In genomic region chr19:12052057-12052570, GRCh38 we compare ENCODE assay signal across 8 cellular contexts. TPM values are rescaled to one million over a fixed set of nuclear protein-coding genes. Genes with fewer than 3 reads are reported as not detected.
A peak's percentile ranks its signal among the peaks of the same experiment; 100 is the strongest.
DNase-seq lines count a peak whose midpoint lies in the region; ATAC-seq, FAIRE-seq and TF ChIP-seq lines count a peak whose summit lies in the region.

No MANE protein-coding gene starts in this region.

- FAIRE-seq in bronchial epithelial cell (lab: Jason Lieb, UNC), result no peak
- FAIRE-seq in urothelium cell line (lab: Jason Lieb, UNC), result no peak

- ATAC-seq in naive B cell (ENCODE audit: low read depth in 2 of 2) (peak; percentile 52), GM19023 (IDR thresholded peaks at IDR 0.05; ENCODE audit: unreplicated experiment) (no peak)

- no peaks in the 10 kb centered on the region for H3K36me3 Mint-ChIP-seq in naive B cell

- H3K27me3 ChIP-seq in bronchial epithelial cell (ENCODE audit: control insufficient read depth, insufficient read depth, low read length), result no peaks in the 10 kb centered on the region

- peaks cover 0 to 14% (median 8%) of the 10 kb centered on the region in 3 donors for H3K27me3 Mint-ChIP-seq in naive B cell

- DNase-seq in NCI-H1417 (lab: John Stamatoyannopoulos, UW) (peak in 2 of 3 experiments; percentile 35 to 60), NCI-H1417 treated with DMSO at 0.1 percent for 48 hours (lab: John Stamatoyannopoulos, UW) (no peak), M059J (ENCODE audit: low read depth) (peak; percentile 56), bronchial epithelial cell (ENCODE audit: low read depth) (peak; percentile 49), naive B cell (no peak), urothelium cell line (ENCODE audit: low spot score) (no peak), NCI-H2081 treated with DMSO at 0.1 percent for 48 hours (lab: John Stamatoyannopoulos, UW) (no peak)

- H3K4me3 ChIP-seq in bronchial epithelial cell (ENCODE audit: low read depth, low read length), result peak overlapping the region; percentile 53

- H3K4me1 Mint-ChIP-seq in naive B cell, result peaks cover 14 to 18% (median 16%) of the 10 kb centered on the region in 3 donors

- H3K9me3 Mint-ChIP-seq in naive B cell, result no peaks in the 10 kb centered on the region

- no peaks in the 10 kb centered on the region for H3K36me3 ChIP-seq in bronchial epithelial cell (ENCODE audit: control insufficient read depth, insufficient read depth, low read length)

- peak overlapping the region in 2 of 6 donors; percentile 42 to 60 for H3K27ac Mint-ChIP-seq in naive B cell

- H3K4me3 Mint-ChIP-seq in naive B cell, result peak overlapping the region; percentile 78 to 96 (median 91)

- no peak for TF ChIP-seq CTCF in bronchial epithelial cell (IDR thresholded peaks at IDR 0.05; ENCODE audit: insufficient read depth, low read length, severe bottlenecking)

RNA-seq across cellular contexts. Expression of gene ZNF878, which starts 0.6 kb away (rescaled TPM):
- total RNA-seq in M059J (2014; rRNA removed; shearing (Covaris generic)), result 0.74 and 1.1 TPM in 2 replicates
- 0.13 TPM in 1 of 2 replicates, not detected in the other for total RNA-seq in bronchial epithelial cell
- polyA plus RNA-seq in naive B cell (ENCODE audit: low read depth in 6 of 6), result under 1 TPM in 2 of 6 donors, not detected in 4; 0.14 to 0.27 TPM

RNA-seq across cellular contexts. Expression of gene ZNF844, which starts 12.4 kb away (rescaled TPM):
- total RNA-seq in M059J (2014; rRNA removed; shearing (Covaris generic)), result 2.5 and 3.9 TPM in 2 replicates
- total RNA-seq in bronchial epithelial cell, result 1.6 and 4.1 TPM in 2 replicates
- 10 to 100 TPM in 5 of 6 donors, 1 to 10 TPM in 1; 6.5 to 44.1 (median 19.2) TPM for polyA plus RNA-seq in naive B cell (ENCODE audit: low read depth in 6 of 6)

RNA-seq across cellular contexts. Expression of gene ZNF433, which starts 16.6 kb away (rescaled TPM):
- total RNA-seq in M059J (2014; rRNA removed; shearing (Covaris generic)), result 3.4 and 7.4 TPM in 2 replicates
- 5.5 and 8.8 TPM in 2 replicates for total RNA-seq in bronchial epithelial cell
- polyA plus RNA-seq in naive B cell (ENCODE audit: low read depth in 6 of 6), result 10 to 100 TPM in 1 of 6 donors, 1 to 10 TPM in 5; 2.2 to 11.0 (median 5.0) TPM

Comparison
In these comparisons a context has a peak if more than half of its experiments do, and no peak if none do; other contexts are left out.
1. DNase-seq: peak in NCI-H1417 (2 of 3), M059J (single experiment) and bronchial epithelial cell (single experiment); none in NCI-H1417 treated with DMSO at 0.1 percent for 48 hours (single experiment), naive B cell (single experiment), urothelium cell line (single experiment) and NCI-H2081 treated with DMSO at 0.1 percent for 48 hours (single experiment).